8 cellular contexts compared by ENCODE assay signal in the genomic region with DNA sequence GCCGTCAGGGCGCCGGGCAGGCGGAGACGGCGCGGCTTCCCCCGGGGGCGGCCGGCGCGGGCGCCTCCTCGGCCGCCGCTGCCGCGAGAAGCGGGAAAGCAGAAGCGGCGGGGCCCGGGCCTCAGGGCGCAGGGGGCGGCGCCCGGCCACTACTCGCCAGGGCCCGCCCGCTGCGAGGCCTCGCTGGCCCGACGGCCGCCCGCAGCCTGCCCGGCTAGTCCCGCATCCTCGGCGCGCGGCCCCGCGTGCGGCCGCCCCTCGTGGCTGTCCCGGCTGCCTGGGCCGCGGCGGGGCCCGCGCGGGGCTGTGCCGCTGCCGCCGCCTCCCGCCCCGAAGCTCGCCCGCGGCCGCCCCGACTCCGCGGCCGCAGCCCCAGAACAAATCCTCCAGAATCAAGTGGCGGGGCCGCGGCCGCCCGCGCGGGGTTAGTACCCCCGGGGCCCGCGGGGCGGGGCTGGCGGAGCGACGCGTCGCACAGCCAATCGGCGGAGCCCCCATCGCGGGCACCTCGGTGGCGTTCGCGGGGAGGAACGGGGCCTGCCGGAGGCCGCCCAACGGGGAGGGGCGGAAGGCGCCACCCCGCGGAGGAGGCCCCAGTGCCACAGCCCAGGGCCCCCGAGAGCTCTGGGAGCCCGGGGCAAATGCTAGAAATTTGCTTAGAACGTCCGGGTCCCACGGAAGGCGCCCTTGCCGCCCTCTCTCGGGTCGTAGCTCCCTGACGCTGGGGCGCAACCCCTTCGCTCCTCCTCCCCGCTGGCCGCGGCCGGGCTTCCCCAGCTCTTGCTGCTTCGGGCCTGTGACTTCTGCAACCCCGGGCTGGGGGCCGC. TPM values are rescaled to one million over a fixed set of nuclear protein-coding genes. Genes with fewer than 3 reads are reported as not detected.
A peak's percentile ranks its signal among the peaks of the same experiment; 100 is the strongest.
DNase-seq lines count a peak whose midpoint lies in the region; ATAC-seq and TF ChIP-seq lines count a peak whose summit lies in the region.

A gene (minus strand): TSS at position 401 of the 827 bp plus-strand sequence. CDS start 408 bp downstream, outside the sequence.

- POLR2A ChIA-PET in CD8-positive, alpha-beta T cell (lab: Charles Lee) = interaction anchor here (0.6 to 9.8 kb wide), 24 partner anchors 10 to 170 kb away, joined by 3 to 195 read pairs (median 6); no protein-coding TSS in a partner anchor

- H3K36me3 ChIP-seq in CD8-positive, alpha-beta T cell (ENCODE audit: insufficient read depth, low read length) = peaks cover 11% of the 10 kb centered on the region
- H3K36me3 ChIP-seq in heart right ventricle = no peaks in the 10 kb centered on the region

- TF ChIP-seq CTCF in CD8-positive, alpha-beta T cell (IDR thresholded peaks at IDR 0.05) = no peak
- TF ChIP-seq CTCF in heart right ventricle (IDR thresholded peaks at IDR 0.05) = peak in 1 of 9 donors; percentile 35

- no peaks in the 10 kb centered on the region for H3K27me3 Mint-ChIP-seq in CD8-positive, alpha-beta T cell (ENCODE audit: low read depth)
- no peaks in the 10 kb centered on the region for H3K27me3 Mint-ChIP-seq in activated T-cell treated with anti-CD3 and anti-CD28 coated beads, Interleukin-2, amount 50 U/mL, for 24 hours

- H3K27ac Mint-ChIP-seq in CD8-positive, alpha-beta T cell = peak within 1 kb of the TSS; percentile 99
- H3K27ac Mint-ChIP-seq in activated T-cell treated with anti-CD3 and anti-CD28 coated beads, Interleukin-2, amount 50 U/mL, for 24 hours = peak within 1 kb of the TSS; percentile 96

- H3K9me3 ChIP-seq in CD8-positive, alpha-beta T cell (ENCODE audit: low read length) = no peaks in the 10 kb centered on the region
- no peaks in the 10 kb centered on the region for H3K9me3 ChIP-seq in heart right ventricle

- peaks cover 52% of the 10 kb centered on the region for H3K4me1 Mint-ChIP-seq in CD8-positive, alpha-beta T cell (ENCODE audit: low read depth)
- peaks cover 71% of the 10 kb centered on the region for H3K4me1 Mint-ChIP-seq in activated T-cell treated with anti-CD3 and anti-CD28 coated beads, Interleukin-2, amount 50 U/mL, for 24 hours (ENCODE audit: low read depth)

- no peaks in the 10 kb centered on the region for H3K9me3 Mint-ChIP-seq in CD8-positive, alpha-beta T cell
- no peaks in the 10 kb centered on the region for H3K9me3 Mint-ChIP-seq in activated T-cell treated with anti-CD3 and anti-CD28 coated beads, Interleukin-2, amount 50 U/mL, for 24 hours

- CTCF ChIA-PET in CD8-positive, alpha-beta T cell (lab: Charles Lee) = interaction anchor here (0.6 to 14.6 kb wide), 22 partner anchors 8 to 276 kb away, joined by 3 to 111 read pairs (median 6); no protein-coding TSS in a partner anchor

- DNase-seq in CD8-positive, alpha-beta T cell = peak; percentile 87 to 96 (median 92)
- peak; percentile 99 for DNase-seq in GM19238 (ENCODE audit: insufficient read length, low spot score)
- peak; percentile 68 for DNase-seq in NOMO-1 treated with dmso at 0.1 percent for 144 hours (lab: John Stamatoyannopoulos, UW; ENCODE audit: unreplicated experiment)
- peak; percentile 94 for DNase-seq in activated T-cell treated with anti-CD3 and anti-CD28 coated beads, Interleukin-2, amount 50 U/mL, for 24 hours
- peak in 1 of 2 donors; percentile 70 for DNase-seq in heart right ventricle
- DNase-seq in stimulated activated CD4-positive, alpha-beta T cell treated with anti-CD3 and anti-CD28 coated beads, Interleukin-12 subunit alpha, Interleukin-12 subunit beta, amount 100 ng/mL, for 24 hours (ENCODE audit: low read depth in 2 of 2) = peak; percentile 80 to 89
- no peak for DNase-seq in NCI-H524 treated with DMSO at 0.1 percent for 48 hours (lab: John Stamatoyannopoulos, UW)

- H3K4me3 Mint-ChIP-seq in CD8-positive, alpha-beta T cell = peak within 1 kb of the TSS; percentile 93
- peak within 1 kb of the TSS; percentile 98 for H3K4me3 Mint-ChIP-seq in activated T-cell treated with anti-CD3 and anti-CD28 coated beads, Interleukin-2, amount 50 U/mL, for 24 hours

- ATAC-seq in CD8-positive, alpha-beta T cell = peak; percentile 77
- ATAC-seq in HG03342 (IDR thresholded peaks at IDR 0.05; ENCODE audit: unreplicated experiment) (peak; percentile 70), heart right ventricle (peak in 5 of 8 donors; percentile 38 to 72 (median 65))

- H3K27me3 ChIP-seq in CD8-positive, alpha-beta T cell (ENCODE audit: insufficient read depth, low read length) = no peaks in the 10 kb centered on the region
- peaks cover 60 to 98% (median 97%) of the 10 kb centered on the region in 7 donors for H3K27me3 ChIP-seq in heart right ventricle

- peak within 1 kb of the TSS; percentile 95 for H3K27ac ChIP-seq in CD8-positive, alpha-beta T cell (ENCODE audit: low read depth, low read length)
- peak within 1 kb of the TSS in 2 of 10 donors; percentile 22 to 91 for H3K27ac ChIP-seq in heart right ventricle

- 1 to 2% methylated on average over 74 to 117 of the region's 117 CpGs for WGBS in heart right ventricle, 2 donors

- peak within 1 kb of the TSS; percentile 89 for H3K4me3 ChIP-seq in CD8-positive, alpha-beta T cell (ENCODE audit: low read depth, low read length)
- peak within 1 kb of the TSS in 9 of 10 donors; percentile 3 to 65 (median 35) for H3K4me3 ChIP-seq in heart right ventricle

- intact Hi-C loops in CD8-positive, alpha-beta T cell (cut with DNase I, micrococcal nuclease) = loop anchor here (1.0 to 10.0 kb wide), 7 partner anchors 19 to 425 kb away; a partner anchor contains a TSS
- intact Hi-C loops in heart right ventricle (cut with DNase I) = loop anchor here in 8 of 10 donors (5.0 to 10.0 kb wide), 7 partner anchors 105 to 277 kb away; no protein-coding TSS in a partner anchor

- peaks cover 53% of the 10 kb centered on the region for H3K4me1 ChIP-seq in CD8-positive, alpha-beta T cell (ENCODE audit: insufficient read depth, low read length)
- peaks cover 5 to 61% (median 26%) of the 10 kb centered on the region in 9 donors for H3K4me1 ChIP-seq in heart right ventricle

- peaks cover 44% of the 10 kb centered on the region for H3K36me3 Mint-ChIP-seq in CD8-positive, alpha-beta T cell
- H3K36me3 Mint-ChIP-seq in activated T-cell treated with anti-CD3 and anti-CD28 coated beads, Interleukin-2, amount 50 U/mL, for 24 hours (ENCODE audit: low read depth) = peaks cover 86% of the 10 kb centered on the region

RNA-seq across cellular contexts. Expression of the gene that starts here (rescaled TPM):
- 100 to 1,000 TPM; 423 to 424 TPM for total RNA-seq in CD8-positive, alpha-beta T cell
- total RNA-seq in heart right ventricle = 1 to 10 TPM in 2 of 10 donors, under 1 TPM in 8; 0.15 to 5.9 (median 0.40) TPM
- under 1 TPM; 0.07 to 0.35 TPM for polyA plus RNA-seq in heart right ventricle

Comparison
In these comparisons a context has a peak if more than half of its experiments do, and no peak if none do; other contexts are left out.
1. RNA of the gene that starts here (total RNA-seq): 423 to 424 TPM in CD8-positive, alpha-beta T cell; 0.15 to 5.9 TPM in heart right ventricle; every median in the first group is over 10 times any median in the second.
2. Peak in every context shown above with its lines, with median percentiles within 50 percentile points of each other: ATAC-seq.